9 cellular contexts compared by ENCODE assay signal in the genomic region with DNA sequence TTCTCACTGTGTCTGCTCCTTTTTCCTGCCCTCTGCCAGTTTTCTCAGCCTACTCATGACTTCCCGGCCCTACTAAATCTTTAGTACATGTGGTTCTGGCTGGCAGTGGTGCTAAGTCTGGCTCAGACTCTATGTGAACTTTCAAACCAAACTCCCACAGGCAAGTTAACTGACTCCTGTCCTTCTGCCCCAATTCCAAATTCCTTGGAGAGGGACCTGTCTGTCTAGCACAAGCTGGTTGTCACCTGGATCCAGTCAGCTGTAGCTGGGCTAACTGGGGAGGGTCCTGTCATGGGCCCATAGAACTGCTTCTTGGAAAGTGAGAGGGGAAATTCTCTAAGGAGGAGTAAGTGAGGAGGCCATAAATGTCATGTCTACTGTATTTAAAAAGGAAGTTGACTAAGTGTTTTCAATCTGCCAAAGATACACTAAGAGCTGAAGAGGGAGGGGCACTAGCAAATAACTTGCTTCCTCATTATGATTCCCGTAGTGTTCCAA.
DNase-seq lines count a peak whose midpoint lies in the region; ATAC-seq and TF ChIP-seq lines count a peak whose summit lies in the region.
"Had no signal": no experiment of that assay in that cellular context is flagged by ENCODE, and none has a peak within 500 bp of the region (broad histone marks: within the 10 kb centered on the region; RNA-seq: fewer than 3 reads in every experiment).

No MANE protein-coding gene starts in this region.

- H3K36me3 ChIP-seq in BLaER1: no peaks in the 10 kb centered on the region
- no peaks in the 10 kb centered on the region for H3K36me3 ChIP-seq in GM23338 (ENCODE audit: insufficient read depth)
- no peaks in the 10 kb centered on the region for H3K36me3 ChIP-seq in CD8-positive, alpha-beta memory T cell (ENCODE audit: insufficient read depth, low read length)
- H3K36me3 ChIP-seq: pancreas had no signal

- no peaks in the 10 kb centered on the region for H3K27me3 Mint-ChIP-seq in GM23338 (ENCODE audit: insufficient read depth, low read depth, poor library complexity)
- H3K27me3 Mint-ChIP-seq in CD8-positive, alpha-beta memory T cell: no peaks in the 10 kb centered on the region

- no peaks in the 10 kb centered on the region for H3K9me3 ChIP-seq in BLaER1
- no peaks in the 10 kb centered on the region for H3K9me3 ChIP-seq in CD8-positive, alpha-beta memory T cell (ENCODE audit: low read length)
- H3K9me3 ChIP-seq: pancreas had no signal

- H3K9me3 Mint-ChIP-seq in GM23338: no peaks in the 10 kb centered on the region
- no peaks in the 10 kb centered on the region for H3K9me3 Mint-ChIP-seq in CD8-positive, alpha-beta memory T cell

- no peak for ATAC-seq in GM23338
- ATAC-seq in left lobe of liver: peak; percentile 85
- no peak for ATAC-seq in HG02938 (IDR thresholded peaks at IDR 0.05; ENCODE audit: unreplicated experiment)
- ATAC-seq in GM18873 (IDR thresholded peaks at IDR 0.05; ENCODE audit: low FRiP score, unreplicated experiment): no peak
- ATAC-seq in activated CD4-positive, CD25-positive, alpha-beta regulatory T cell treated with anti-CD3 and anti-CD28 coated beads, Interleukin-2, amount 50 U/mL, for 24 hours: no peak

- no peaks in the 10 kb centered on the region for H3K79me2 ChIP-seq in GM23338 (replicated peaks; ENCODE audit: insufficient read depth)

- H3K36me3 Mint-ChIP-seq in GM23338 (ENCODE audit: low read depth): no peaks in the 10 kb centered on the region
- H3K36me3 Mint-ChIP-seq in CD8-positive, alpha-beta memory T cell: peaks cover 0 to 1% (median 0%) of the 10 kb centered on the region in 3 donors

- no peak overlapping the region for H3K27ac ChIP-seq in BLaER1
- no peak overlapping the region for H3K27ac ChIP-seq in GM23338 (ENCODE audit: low read depth)
- H3K27ac ChIP-seq in CD8-positive, alpha-beta memory T cell (ENCODE audit: low read depth, low read length): no peak overlapping the region
- H3K27ac ChIP-seq: pancreas had no signal

- H3K9ac ChIP-seq in BLaER1: no peak overlapping the region

- H3K4me2 ChIP-seq in BLaER1 (0 out of 2 replicates have a peak overlapping the region, but pooled peaks have one; percentile 3), GM23338 (no peak overlapping the region)

- H3K4me3 Mint-ChIP-seq in GM23338: no peak overlapping the region
- no peak overlapping the region for H3K4me3 Mint-ChIP-seq in CD8-positive, alpha-beta memory T cell

- H3K9me2 ChIP-seq in GM23338 (ENCODE audit: insufficient read depth): no peaks in the 10 kb centered on the region

- H3K27me3 ChIP-seq in BLaER1 (no peaks in the 10 kb centered on the region), GM23338 (ENCODE audit: insufficient read depth) (no peaks in the 10 kb centered on the region)
- H3K27me3 ChIP-seq in CD8-positive, alpha-beta memory T cell (ENCODE audit: insufficient read depth, low read length, poor library complexity, severe bottlenecking): no peaks in the 10 kb centered on the region
- H3K27me3 ChIP-seq: pancreas had no signal

- peaks cover 7% of the 10 kb centered on the region; the same call in 2 of the 3 replicates for H3K4me1 Mint-ChIP-seq in GM23338
- no peaks in the 10 kb centered on the region for H3K4me1 Mint-ChIP-seq in CD8-positive, alpha-beta memory T cell

- H3K4me1 ChIP-seq in BLaER1 (peaks cover 7% of the 10 kb centered on the region; the same call in 1 of the 2 replicates), GM23338 (ENCODE audit: insufficient read depth) (peaks cover 5% of the 10 kb centered on the region; the same call in 1 of the 2 replicates)
- H3K4me1 ChIP-seq in CD8-positive, alpha-beta memory T cell (ENCODE audit: insufficient read depth, low read length): no peaks in the 10 kb centered on the region

- H3F3A ChIP-seq in GM23338 (replicated peaks; ENCODE audit: low read depth): no peaks in the 10 kb centered on the region

- TF ChIP-seq CTCF in GM23338 (conservative IDR thresholded peaks at IDR 0.05; ENCODE audit: low read depth in 2 of 2): no peak

- H4K20me1 ChIP-seq in BLaER1: peaks cover 62% of the 10 kb centered on the region
- H4K20me1 ChIP-seq in GM23338 (replicated peaks; ENCODE audit: insufficient read depth): no peaks in the 10 kb centered on the region

- H3K4me3 ChIP-seq in BLaER1 (no peak overlapping the region), GM23338 (no peak overlapping the region)
- no peak overlapping the region for H3K4me3 ChIP-seq in CD8-positive, alpha-beta memory T cell (ENCODE audit: low read length)
- H3K4me3 ChIP-seq: pancreas had no signal

- POLR2A ChIA-PET in CD8-positive, alpha-beta memory T cell (lab: Charles Lee): no interaction called here

- CTCF ChIA-PET in CD8-positive, alpha-beta memory T cell (lab: Charles Lee): no interaction called here

- DNase-seq in GM23338 (ENCODE audit: low spot score) (no peak), SKM-1 (lab: John Stamatoyannopoulos, UW; ENCODE audit: unreplicated experiment) (peak; percentile 7), left lobe of liver (ENCODE audit: low spot score) (peak; percentile 77)
- no peak for DNase-seq in CD8-positive, alpha-beta memory T cell
- DNase-seq: pancreas had no signal

- peak overlapping the region; percentile 24; the same call in 1 of the 2 replicates for H3K27ac Mint-ChIP-seq in GM23338
- H3K27ac Mint-ChIP-seq in CD8-positive, alpha-beta memory T cell: no peak overlapping the region

- H2AFZ ChIP-seq in GM23338: no peak overlapping the region

TF ChIP-seq in GM23338, 12 proteins besides CTCF, POLR2A, EP300 and RAD21 (continues in another document):
- TF ChIP-seq NANOG (IDR thresholded peaks at IDR 0.05; ENCODE audit: borderline replicate concordance) (no peak), EZH2 (IDR thresholded peaks at IDR 0.05; ENCODE audit: low read depth, unreplicated experiment) (no peak), POLR2AphosphoS5 (IDR thresholded peaks at IDR 0.05; ENCODE audit: low read depth) (no peak), ZNF331 (CRISPR knock-in tag; IDR thresholded peaks at IDR 0.05; ENCODE audit: low read depth) (no peak), CREB1 (CRISPR knock-in tag; IDR thresholded peaks at IDR 0.05; ENCODE audit: low read depth) (no peak)
- TF ChIP-seq, protein P1, sequence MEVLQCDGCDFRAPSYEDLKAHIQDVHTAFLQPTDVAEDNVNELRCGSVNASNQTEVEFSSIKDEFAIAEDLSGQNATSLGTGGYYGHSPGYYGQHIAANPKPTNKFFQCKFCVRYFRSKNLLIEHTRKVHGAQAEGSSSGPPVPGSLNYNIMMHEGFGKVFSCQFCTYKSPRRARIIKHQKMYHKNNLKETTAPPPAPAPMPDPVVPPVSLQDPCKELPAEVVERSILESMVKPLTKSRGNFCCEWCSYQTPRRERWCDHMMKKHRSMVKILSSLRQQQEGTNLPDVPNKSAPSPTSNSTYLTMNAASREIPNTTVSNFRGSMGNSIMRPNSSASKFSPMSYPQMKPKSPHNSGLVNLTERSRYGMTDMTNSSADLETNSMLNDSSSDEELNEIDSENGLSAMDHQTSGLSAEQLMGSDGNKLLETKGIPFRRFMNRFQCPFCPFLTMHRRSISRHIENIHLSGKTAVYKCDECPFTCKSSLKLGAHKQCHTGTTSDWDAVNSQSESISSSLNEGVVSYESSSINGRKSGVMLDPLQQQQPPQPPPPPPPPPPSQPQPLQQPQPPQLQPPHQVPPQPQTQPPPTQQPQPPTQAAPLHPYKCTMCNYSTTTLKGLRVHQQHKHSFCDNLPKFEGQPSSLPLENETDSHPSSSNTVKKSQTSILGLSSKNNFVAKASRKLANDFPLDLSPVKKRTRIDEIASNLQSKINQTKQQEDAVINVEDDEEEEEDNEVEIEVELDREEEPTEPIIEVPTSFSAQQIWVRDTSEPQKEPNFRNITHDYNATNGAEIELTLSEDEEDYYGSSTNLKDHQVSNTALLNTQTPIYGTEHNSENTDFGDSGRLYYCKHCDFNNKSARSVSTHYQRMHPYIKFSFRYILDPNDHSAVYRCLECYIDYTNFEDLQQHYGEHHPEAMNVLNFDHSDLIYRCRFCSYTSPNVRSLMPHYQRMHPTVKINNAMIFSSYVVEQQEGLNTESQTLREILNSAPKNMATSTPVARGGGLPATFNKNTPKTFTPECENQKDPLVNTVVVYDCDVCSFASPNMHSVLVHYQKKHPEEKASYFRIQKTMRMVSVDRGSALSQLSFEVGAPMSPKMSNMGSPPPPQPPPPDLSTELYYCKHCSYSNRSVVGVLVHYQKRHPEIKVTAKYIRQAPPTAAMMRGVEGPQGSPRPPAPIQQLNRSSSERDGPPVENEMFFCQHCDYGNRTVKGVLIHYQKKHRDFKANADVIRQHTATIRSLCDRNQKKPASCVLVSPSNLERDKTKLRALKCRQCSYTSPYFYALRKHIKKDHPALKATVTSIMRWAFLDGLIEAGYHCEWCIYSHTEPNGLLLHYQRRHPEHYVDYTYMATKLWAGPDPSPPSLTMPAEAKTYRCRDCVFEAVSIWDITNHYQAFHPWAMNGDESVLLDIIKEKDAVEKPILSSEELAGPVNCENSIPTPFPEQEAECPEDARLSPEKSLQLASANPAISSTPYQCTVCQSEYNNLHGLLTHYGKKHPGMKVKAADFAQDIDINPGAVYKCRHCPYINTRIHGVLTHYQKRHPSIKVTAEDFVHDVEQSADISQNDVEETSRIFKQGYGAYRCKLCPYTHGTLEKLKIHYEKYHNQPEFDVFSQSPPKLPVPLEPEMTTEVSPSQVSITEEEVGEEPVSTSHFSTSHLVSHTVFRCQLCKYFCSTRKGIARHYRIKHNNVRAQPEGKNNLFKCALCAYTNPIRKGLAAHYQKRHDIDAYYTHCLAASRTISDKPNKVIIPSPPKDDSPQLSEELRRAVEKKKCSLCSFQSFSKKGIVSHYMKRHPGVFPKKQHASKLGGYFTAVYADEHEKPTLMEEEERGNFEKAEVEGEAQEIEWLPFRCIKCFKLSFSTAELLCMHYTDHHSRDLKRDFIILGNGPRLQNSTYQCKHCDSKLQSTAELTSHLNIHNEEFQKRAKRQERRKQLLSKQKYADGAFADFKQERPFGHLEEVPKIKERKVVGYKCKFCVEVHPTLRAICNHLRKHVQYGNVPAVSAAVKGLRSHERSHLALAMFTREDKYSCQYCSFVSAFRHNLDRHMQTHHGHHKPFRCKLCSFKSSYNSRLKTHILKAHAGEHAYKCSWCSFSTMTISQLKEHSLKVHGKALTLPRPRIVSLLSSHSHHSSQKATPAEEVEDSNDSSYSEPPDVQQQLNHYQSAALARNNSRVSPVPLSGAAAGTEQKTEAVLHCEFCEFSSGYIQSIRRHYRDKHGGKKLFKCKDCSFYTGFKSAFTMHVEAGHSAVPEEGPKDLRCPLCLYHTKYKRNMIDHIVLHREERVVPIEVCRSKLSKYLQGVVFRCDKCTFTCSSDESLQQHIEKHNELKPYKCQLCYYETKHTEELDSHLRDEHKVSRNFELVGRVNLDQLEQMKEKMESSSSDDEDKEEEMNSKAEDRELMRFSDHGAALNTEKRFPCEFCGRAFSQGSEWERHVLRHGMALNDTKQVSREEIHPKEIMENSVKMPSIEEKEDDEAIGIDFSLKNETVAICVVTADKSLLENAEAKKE (CRISPR knock-in tag; IDR thresholded peaks at IDR 0.05): no peak

Comparison
In these comparisons a context has a peak if more than half of its experiments do, and no peak if none do; other contexts are left out.
1. DNase-seq: peak in SKM-1 (single experiment) and left lobe of liver (single experiment); none in GM23338 (single experiment) and CD8-positive, alpha-beta memory T cell (0 of 5).